Comparison of ENCODE assay signal across 18 cellular contexts in genomic region chr3:121411554-121411953, GRCh38.
A peak's percentile ranks its signal among the peaks of the same experiment; 100 is the strongest.
DNase-seq lines count a peak whose midpoint lies in the region; ATAC-seq and TF ChIP-seq lines count a peak whose summit lies in the region.
"Had no signal": no experiment of that assay in that cellular context is flagged by ENCODE, and none has a peak within 500 bp of the region (broad histone marks: within the 10 kb centered on the region; RNA-seq: fewer than 3 reads in every experiment).

No MANE protein-coding gene starts in this region.

- H3K36me3 ChIP-seq in RWPE2 (ENCODE audit: low read depth) = no peaks in the 10 kb centered on the region
- H3K36me3 ChIP-seq in gastrocnemius medialis = no peaks in the 10 kb centered on the region
- H3K36me3 ChIP-seq: SJSA1 had no signal

- intact Hi-C loops in gastrocnemius medialis (cut with DNase I; ENCODE audit: low total_unique reads) = no loop called here

- no peaks in the 10 kb centered on the region for H3K9me3 Mint-ChIP-seq in stimulated activated naive CD8-positive, alpha-beta T cell treated with anti-CD3 and anti-CD28 coated beads, Interleukin-15, amount 100 ng/mL, for 72 hours

- in situ Hi-C loops in gastrocnemius medialis (cut with MboI; ENCODE audit: low sequenced_read_pairs in 4 of 4) = no loop called here

- no peak overlapping the region for H3K4me3 ChIP-seq in RWPE2 (ENCODE audit: severe bottlenecking)
- H3K4me3 ChIP-seq in fibroblast of mammary gland (ENCODE audit: control insufficient read depth, low read depth, low read length) = no peak overlapping the region
- H3K4me3 ChIP-seq in gastrocnemius medialis = no peak overlapping the region
- H3K4me3 ChIP-seq: SJSA1 had no signal

- TF ChIP-seq CTCF in RWPE2 (IDR thresholded peaks at IDR 0.05; ENCODE audit: poor library complexity, severe bottlenecking) (no peak), fibroblast of mammary gland (conservative IDR thresholded peaks at IDR 0.05; ENCODE audit: control insufficient read depth, insufficient read depth, low read depth, low read length) (no peak), gastrocnemius medialis (IDR thresholded peaks at IDR 0.05 in 4 of 5, conservative IDR thresholded peaks at IDR 0.05 in 1 of 5) (no peak)

- no peaks in the 10 kb centered on the region for H3K27me3 Mint-ChIP-seq in stimulated activated naive CD8-positive, alpha-beta T cell treated with anti-CD3 and anti-CD28 coated beads, Interleukin-15, amount 100 ng/mL, for 72 hours

- DNase-seq in stimulated activated naive CD8-positive, alpha-beta T cell treated with anti-CD3 and anti-CD28 coated beads, Interleukin-15, amount 100 ng/mL, for 72 hours = no peak
- no peak for DNase-seq in stimulated activated naive CD8-positive, alpha-beta T cell treated with anti-CD3 and anti-CD28 coated beads, Interleukin-15, Interleukin-2, amounts not matched to agents 100 U/mL and 50 U/mL, for 24 hours
- no peak for DNase-seq in RWPE2 (ENCODE audit: low spot score)
- DNase-seq in fibroblast of mammary gland (ENCODE audit: low read depth) = peak; percentile 30
- no peak for DNase-seq in MV-4-11 (lab: John Stamatoyannopoulos, UW)
- DNase-seq in activated naive CD4-positive, alpha-beta T cell treated with Interleukin-2 at 50 U/mL for 16 hours = no peak
- DNase-seq in stimulated activated CD4-positive, alpha-beta T cell treated with anti-CD3 and anti-CD28 coated beads, Interleukin-4, amount 100 ng/mL, for 4 hours = no peak
- no peak for DNase-seq in gastrocnemius medialis
- DNase-seq: 8988T, C1 segment of cervical spinal cord, GOT3, NCI-H1417, NCI-H2029, NCI-H2171 treated with DMSO at 0.1 percent for 48 hours, NCI-H510A treated with DMSO at 0.1 percent for 48 hours, RPMI8226 had no signal

- H3K27ac Mint-ChIP-seq in stimulated activated naive CD8-positive, alpha-beta T cell treated with anti-CD3 and anti-CD28 coated beads, Interleukin-15, amount 100 ng/mL, for 72 hours = no peak overlapping the region

- H3K4me1 Mint-ChIP-seq in stimulated activated naive CD8-positive, alpha-beta T cell treated with anti-CD3 and anti-CD28 coated beads, Interleukin-15, amount 100 ng/mL, for 72 hours = peaks cover 6% of the 10 kb centered on the region

- no peak overlapping the region for H3K27ac ChIP-seq in RWPE2 (ENCODE audit: poor library complexity, severe bottlenecking)
- no peak overlapping the region for H3K27ac ChIP-seq in gastrocnemius medialis
- H3K27ac ChIP-seq: SJSA1 had no signal

- H3K4me1 ChIP-seq in RWPE2 (ENCODE audit: insufficient read depth, poor library complexity, severe bottlenecking) (no peaks in the 10 kb centered on the region), gastrocnemius medialis (no peaks in the 10 kb centered on the region)
- H3K4me1 ChIP-seq: SJSA1 had no signal

- no peak overlapping the region for H3K4me3 Mint-ChIP-seq in stimulated activated naive CD8-positive, alpha-beta T cell treated with anti-CD3 and anti-CD28 coated beads, Interleukin-15, amount 100 ng/mL, for 72 hours

- H3K27me3 ChIP-seq in RWPE2 (ENCODE audit: insufficient read depth, poor library complexity, severe bottlenecking) (no peaks in the 10 kb centered on the region), gastrocnemius medialis (no peaks in the 10 kb centered on the region)
- H3K27me3 ChIP-seq: SJSA1 had no signal

- peak; percentile 56 for ATAC-seq in stimulated activated naive CD8-positive, alpha-beta T cell treated with anti-CD3 and anti-CD28 coated beads, Interleukin-15, amount 100 ng/mL, for 72 hours
- ATAC-seq in stimulated activated naive CD8-positive, alpha-beta T cell treated with anti-CD3 and anti-CD28 coated beads, Interleukin-15, Interleukin-2, amounts not matched to agents 100 U/mL and 50 U/mL, for 24 hours = no peak
- ATAC-seq in RWPE2 (ENCODE audit: low read depth) (peak; percentile 63; the same call in 2 of the 3 replicates), gastrocnemius medialis (no peak)
- ATAC-seq: HepG2 had no signal

- TF ChIP-seq POLR2A in gastrocnemius medialis (IDR thresholded peaks at IDR 0.05) = no peak

- no peaks in the 10 kb centered on the region for H3K9me3 ChIP-seq in RWPE2 (ENCODE audit: severe bottlenecking)
- no peaks in the 10 kb centered on the region for H3K9me3 ChIP-seq in gastrocnemius medialis
- H3K9me3 ChIP-seq: SJSA1 had no signal

Comparison
In these comparisons a context has a peak if more than half of its experiments do, and no peak if none do; other contexts are left out.
1. ATAC-seq: peak in stimulated activated naive CD8-positive, alpha-beta T cell treated with anti-CD3 and anti-CD28 coated beads, Interleukin-15, amount 100 ng/mL, for 72 hours (single experiment) and RWPE2 (single experiment); none in stimulated activated naive CD8-positive, alpha-beta T cell treated with anti-CD3 and anti-CD28 coated beads, Interleukin-15, Interleukin-2, amounts not matched to agents 100 U/mL and 50 U/mL, for 24 hours (single experiment) and gastrocnemius medialis (0 of 2).